Comparison of ENCODE assay signal across 8 cellular contexts in the genomic region with DNA sequence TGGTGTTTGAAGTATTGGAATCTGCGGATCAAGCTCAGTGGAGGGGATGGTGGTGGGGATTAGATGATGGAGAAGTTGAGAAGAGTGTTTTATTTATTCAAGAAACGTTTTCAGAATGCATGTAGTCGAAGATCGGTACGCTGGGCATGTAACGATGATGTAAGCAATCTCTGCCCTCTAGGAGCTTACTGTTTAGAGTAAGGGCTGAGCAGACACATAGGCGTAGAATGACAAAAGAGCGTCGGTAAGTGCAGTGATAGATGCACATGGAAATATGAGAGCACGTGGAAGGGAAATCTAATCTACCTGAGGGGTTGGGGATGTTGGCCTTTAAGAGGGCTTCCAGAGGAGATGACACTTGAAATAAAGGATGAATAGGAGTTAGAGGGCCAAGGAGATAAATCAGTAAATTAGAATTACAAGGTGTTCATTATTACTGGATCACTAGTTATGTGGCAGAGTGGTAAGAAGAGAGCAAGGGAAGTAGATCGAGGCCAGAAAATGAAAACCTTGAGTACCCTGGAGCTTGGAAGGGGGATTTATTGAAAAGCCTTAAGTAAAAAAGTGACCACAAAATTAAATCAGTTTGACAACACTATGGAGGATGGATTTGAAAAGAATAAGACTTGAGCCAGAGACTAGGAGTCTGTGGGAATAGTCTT. TPM values are rescaled to one million over a fixed set of nuclear protein-coding genes. Genes with fewer than 3 reads are reported as not detected.
A peak's percentile ranks its signal among the peaks of the same experiment; 100 is the strongest.
DNase-seq lines count a peak whose midpoint lies in the region; ATAC-seq, FAIRE-seq and TF ChIP-seq lines count a peak whose summit lies in the region.

No MANE protein-coding gene starts in this region.

- H3K27me3 Mint-ChIP-seq in T-cell = no peaks in the 10 kb centered on the region

- no peaks in the 10 kb centered on the region for H3K36me3 Mint-ChIP-seq in T-cell

- CTCF ChIA-PET in T-cell (lab: Charles Lee) = interaction anchor here (0.6 to 2.7 kb wide), 14 partner anchors 8 to 1320 kb away, joined by 3 to 34 read pairs (median 4); partner anchors contain the start of genes HINT3 (in 1 of the 2), NCOA7 (in 1 of the 2) and RNF146 (in 1 of the 2)

- POLR2A ChIA-PET in T-cell (lab: Charles Lee) = interaction anchor here (0.6 to 2.2 kb wide), 9 partner anchors 9 to 197 kb away, joined by 3 to 7 read pairs (median 3); partner anchors contain the start of genes NCOA7 (in 2 of the 2) and HINT3 (in 1 of the 2)

- TF ChIP-seq POLR2A in GM12892 (IDR thresholded peaks at IDR 0.05; ENCODE audit: low read depth, low read length) = no peak

- H3K27me3 ChIP-seq in cardiac muscle cell (no peaks in the 10 kb centered on the region), skeletal muscle tissue (ENCODE audit: control insufficient read depth in 3 of 3, insufficient read depth in 3 of 3, low read length in 3 of 3) (no peaks in the 10 kb centered on the region)

- intact Hi-C loops in posterior cingulate gyrus (cut with DNase I) = no loop called here

- peaks cover 6 to 27% (median 27%) of the 10 kb centered on the region in 3 donors for H3K4me1 Mint-ChIP-seq in T-cell

- no peak overlapping the region for H3K27ac Mint-ChIP-seq in T-cell

- H3K9ac ChIP-seq in skeletal muscle tissue (ENCODE audit: low read depth in 1 of 3, low read length in 3 of 3) = peak overlapping the region; percentile 82 to 97 (median 89)

- DNase-seq in CMK (ENCODE audit: low read depth) (peak; percentile 4), T-cell (peak in 2 of 34 experiments; percentile 0 to 1), cardiac muscle cell (ENCODE audit: low read depth in 1 of 2, low spot score in 1 of 2) (peak in 1 of 2 donors; percentile 25), GM12892 (ENCODE audit: insufficient read length) (no peak), posterior cingulate gyrus (no peak)

- H3K27ac ChIP-seq in cardiac muscle cell (peak overlapping the region; percentile 74), skeletal muscle tissue (ENCODE audit: low read depth, low read length) (peak overlapping the region; percentile 76)

- H3K36me3 ChIP-seq in cardiac muscle cell (no peaks in the 10 kb centered on the region), skeletal muscle tissue (ENCODE audit: control insufficient read depth in 3 of 3, insufficient read depth in 3 of 3, low read length in 3 of 3) (no peaks in the 10 kb centered on the region)

- FAIRE-seq in GM12892 (lab: Jason Lieb, UNC) = no peak

- H3K4me1 ChIP-seq in cardiac muscle cell (ENCODE audit: low read depth) = peaks cover 21% of the 10 kb centered on the region
- H3K4me1 ChIP-seq in skeletal muscle tissue (ENCODE audit: control insufficient read depth in 3 of 3, insufficient read depth in 3 of 3, low read length in 3 of 3) = peaks cover 7 to 22% (median 10%) of the 10 kb centered on the region in 3 donors

- H3K9me3 Mint-ChIP-seq in T-cell = no peaks in the 10 kb centered on the region

- TF ChIP-seq CTCF in cardiac muscle cell (IDR thresholded peaks at IDR 0.05; ENCODE audit: low read depth, low read length) = no peak

- H3K4me3 Mint-ChIP-seq in T-cell = no peak overlapping the region

- H3K9me3 ChIP-seq in cardiac muscle cell (ENCODE audit: low read depth) (no peaks in the 10 kb centered on the region), skeletal muscle tissue (ENCODE audit: control insufficient read depth in 3 of 3, low read length in 3 of 3) (no peaks in the 10 kb centered on the region)

- H3K4me3 ChIP-seq in cardiac muscle cell = peak overlapping the region; percentile 74
- H3K4me3 ChIP-seq in skeletal muscle tissue (ENCODE audit: low read length in 3 of 3) = peak overlapping the region; percentile 87 to 94 (median 90)

- ATAC-seq in GM21360 (IDR thresholded peaks at IDR 0.05; ENCODE audit: unreplicated experiment) (peak; percentile 49), HG03521 (IDR thresholded peaks at IDR 0.05; ENCODE audit: unreplicated experiment) (peak; percentile 18), T-cell (replicated peaks in 1 of 4) (peak; percentile 16 to 33 (median 24))

RNA-seq across cellular contexts. Expression of gene TRMT11, which starts 0.7 kb away (rescaled TPM):
- total RNA-seq in T-cell = 10 to 100 TPM; 14.2 to 30.3 (median 21.6) TPM
- 30.8 and 68.6 TPM in 2 replicates for total RNA-seq in cardiac muscle cell
- polyA plus RNA-seq in cardiac muscle cell = 46.5 and 67.6 TPM in 2 replicates
- total RNA-seq in skeletal muscle tissue = 21.4 TPM
- 26.6 TPM for polyA plus RNA-seq in GM12892 (2012; ENCODE audit: missing spikeins)

RNA-seq across cellular contexts. Expression of gene HINT3, which starts 30.5 kb away (rescaled TPM):
- total RNA-seq in T-cell (10 to 100 TPM in 3 of 5 donors, 1 to 10 TPM in 2; 8.5 to 11.7 (median 10.5) TPM), cardiac muscle cell (34.5 and 43.3 TPM in 2 replicates), skeletal muscle tissue (18.8 TPM)
- 30.8 and 35.2 TPM in 2 replicates for polyA plus RNA-seq in cardiac muscle cell
- 9.6 TPM for polyA plus RNA-seq in GM12892 (2012; ENCODE audit: missing spikeins)
